ENCODE assay signal across 1 cellular context in the genomic region with DNA sequence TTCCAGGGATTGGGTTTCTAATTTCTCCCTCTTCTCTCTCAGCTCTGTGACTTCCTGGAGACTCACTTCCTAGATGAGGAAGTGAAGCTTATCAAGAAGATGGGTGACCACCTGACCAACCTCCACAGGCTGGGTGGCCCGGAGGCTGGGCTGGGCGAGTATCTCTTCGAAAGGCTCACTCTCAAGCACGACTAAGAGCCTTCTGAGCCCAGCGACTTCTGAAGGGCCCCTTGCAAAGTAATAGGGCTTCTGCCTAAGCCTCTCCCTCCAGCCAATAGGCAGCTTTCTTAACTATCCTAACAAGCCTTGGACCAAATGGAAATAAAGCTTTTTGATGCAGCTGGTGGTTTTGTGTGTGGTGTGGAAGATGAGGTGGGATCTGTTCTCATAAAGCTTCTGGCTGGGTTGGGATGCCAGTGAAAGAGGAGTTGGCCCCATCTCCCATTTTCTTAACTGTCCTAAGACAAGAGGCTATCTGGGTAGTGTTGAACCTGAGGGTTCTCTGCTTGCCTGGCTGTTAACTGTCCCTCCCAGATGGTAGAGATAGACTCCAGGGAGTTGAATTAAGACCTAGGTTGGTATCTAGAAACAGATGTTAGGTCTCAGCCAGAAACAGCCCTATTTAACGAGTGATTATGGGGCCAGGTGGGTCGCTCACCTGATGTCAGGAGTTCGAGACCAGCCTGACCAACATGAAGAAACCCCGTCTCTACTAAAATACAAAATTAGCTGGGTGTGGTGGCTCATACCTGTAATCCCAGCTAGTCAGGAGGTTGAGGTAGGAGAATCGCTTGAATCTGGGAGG.
TF ChIP-seq lines count a peak whose summit lies in the region.

No MANE protein-coding gene starts in this region.

TF ChIP-seq in K562, 482 proteins besides CTCF, POLR2A, EP300 and RAD21 (continued from another document and continues in another):
- TF ChIP-seq, protein P1, sequence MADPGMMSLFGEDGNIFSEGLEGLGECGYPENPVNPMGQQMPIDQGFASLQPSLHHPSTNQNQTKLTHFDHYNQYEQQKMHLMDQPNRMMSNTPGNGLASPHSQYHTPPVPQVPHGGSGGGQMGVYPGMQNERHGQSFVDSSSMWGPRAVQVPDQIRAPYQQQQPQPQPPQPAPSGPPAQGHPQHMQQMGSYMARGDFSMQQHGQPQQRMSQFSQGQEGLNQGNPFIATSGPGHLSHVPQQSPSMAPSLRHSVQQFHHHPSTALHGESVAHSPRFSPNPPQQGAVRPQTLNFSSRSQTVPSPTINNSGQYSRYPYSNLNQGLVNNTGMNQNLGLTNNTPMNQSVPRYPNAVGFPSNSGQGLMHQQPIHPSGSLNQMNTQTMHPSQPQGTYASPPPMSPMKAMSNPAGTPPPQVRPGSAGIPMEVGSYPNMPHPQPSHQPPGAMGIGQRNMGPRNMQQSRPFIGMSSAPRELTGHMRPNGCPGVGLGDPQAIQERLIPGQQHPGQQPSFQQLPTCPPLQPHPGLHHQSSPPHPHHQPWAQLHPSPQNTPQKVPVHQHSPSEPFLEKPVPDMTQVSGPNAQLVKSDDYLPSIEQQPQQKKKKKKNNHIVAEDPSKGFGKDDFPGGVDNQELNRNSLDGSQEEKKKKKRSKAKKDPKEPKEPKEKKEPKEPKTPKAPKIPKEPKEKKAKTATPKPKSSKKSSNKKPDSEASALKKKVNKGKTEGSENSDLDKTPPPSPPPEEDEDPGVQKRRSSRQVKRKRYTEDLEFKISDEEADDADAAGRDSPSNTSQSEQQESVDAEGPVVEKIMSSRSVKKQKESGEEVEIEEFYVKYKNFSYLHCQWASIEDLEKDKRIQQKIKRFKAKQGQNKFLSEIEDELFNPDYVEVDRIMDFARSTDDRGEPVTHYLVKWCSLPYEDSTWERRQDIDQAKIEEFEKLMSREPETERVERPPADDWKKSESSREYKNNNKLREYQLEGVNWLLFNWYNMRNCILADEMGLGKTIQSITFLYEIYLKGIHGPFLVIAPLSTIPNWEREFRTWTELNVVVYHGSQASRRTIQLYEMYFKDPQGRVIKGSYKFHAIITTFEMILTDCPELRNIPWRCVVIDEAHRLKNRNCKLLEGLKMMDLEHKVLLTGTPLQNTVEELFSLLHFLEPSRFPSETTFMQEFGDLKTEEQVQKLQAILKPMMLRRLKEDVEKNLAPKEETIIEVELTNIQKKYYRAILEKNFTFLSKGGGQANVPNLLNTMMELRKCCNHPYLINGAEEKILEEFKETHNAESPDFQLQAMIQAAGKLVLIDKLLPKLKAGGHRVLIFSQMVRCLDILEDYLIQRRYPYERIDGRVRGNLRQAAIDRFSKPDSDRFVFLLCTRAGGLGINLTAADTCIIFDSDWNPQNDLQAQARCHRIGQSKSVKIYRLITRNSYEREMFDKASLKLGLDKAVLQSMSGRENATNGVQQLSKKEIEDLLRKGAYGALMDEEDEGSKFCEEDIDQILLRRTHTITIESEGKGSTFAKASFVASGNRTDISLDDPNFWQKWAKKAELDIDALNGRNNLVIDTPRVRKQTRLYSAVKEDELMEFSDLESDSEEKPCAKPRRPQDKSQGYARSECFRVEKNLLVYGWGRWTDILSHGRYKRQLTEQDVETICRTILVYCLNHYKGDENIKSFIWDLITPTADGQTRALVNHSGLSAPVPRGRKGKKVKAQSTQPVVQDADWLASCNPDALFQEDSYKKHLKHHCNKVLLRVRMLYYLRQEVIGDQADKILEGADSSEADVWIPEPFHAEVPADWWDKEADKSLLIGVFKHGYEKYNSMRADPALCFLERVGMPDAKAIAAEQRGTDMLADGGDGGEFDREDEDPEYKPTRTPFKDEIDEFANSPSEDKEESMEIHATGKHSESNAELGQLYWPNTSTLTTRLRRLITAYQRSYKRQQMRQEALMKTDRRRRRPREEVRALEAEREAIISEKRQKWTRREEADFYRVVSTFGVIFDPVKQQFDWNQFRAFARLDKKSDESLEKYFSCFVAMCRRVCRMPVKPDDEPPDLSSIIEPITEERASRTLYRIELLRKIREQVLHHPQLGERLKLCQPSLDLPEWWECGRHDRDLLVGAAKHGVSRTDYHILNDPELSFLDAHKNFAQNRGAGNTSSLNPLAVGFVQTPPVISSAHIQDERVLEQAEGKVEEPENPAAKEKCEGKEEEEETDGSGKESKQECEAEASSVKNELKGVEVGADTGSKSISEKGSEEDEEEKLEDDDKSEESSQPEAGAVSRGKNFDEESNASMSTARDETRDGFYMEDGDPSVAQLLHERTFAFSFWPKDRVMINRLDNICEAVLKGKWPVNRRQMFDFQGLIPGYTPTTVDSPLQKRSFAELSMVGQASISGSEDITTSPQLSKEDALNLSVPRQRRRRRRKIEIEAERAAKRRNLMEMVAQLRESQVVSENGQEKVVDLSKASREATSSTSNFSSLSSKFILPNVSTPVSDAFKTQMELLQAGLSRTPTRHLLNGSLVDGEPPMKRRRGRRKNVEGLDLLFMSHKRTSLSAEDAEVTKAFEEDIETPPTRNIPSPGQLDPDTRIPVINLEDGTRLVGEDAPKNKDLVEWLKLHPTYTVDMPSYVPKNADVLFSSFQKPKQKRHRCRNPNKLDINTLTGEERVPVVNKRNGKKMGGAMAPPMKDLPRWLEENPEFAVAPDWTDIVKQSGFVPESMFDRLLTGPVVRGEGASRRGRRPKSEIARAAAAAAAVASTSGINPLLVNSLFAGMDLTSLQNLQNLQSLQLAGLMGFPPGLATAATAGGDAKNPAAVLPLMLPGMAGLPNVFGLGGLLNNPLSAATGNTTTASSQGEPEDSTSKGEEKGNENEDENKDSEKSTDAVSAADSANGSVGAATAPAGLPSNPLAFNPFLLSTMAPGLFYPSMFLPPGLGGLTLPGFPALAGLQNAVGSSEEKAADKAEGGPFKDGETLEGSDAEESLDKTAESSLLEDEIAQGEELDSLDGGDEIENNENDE (IDR thresholded peaks at IDR 0.05; ENCODE audit: low read depth, low read length): peak; percentile 39
- TF ChIP-seq POLR2AphosphoS2 (IDR thresholded peaks at IDR 0.05; ENCODE audit: low read length) (peak; percentile 64), ZNF507 (tag; conservative IDR thresholded peaks at IDR 0.05) (no peak), DDX20 (tag; IDR thresholded peaks at IDR 0.05; ENCODE audit: low read depth) (no peak), TAF7 (tag; IDR thresholded peaks at IDR 0.05) (no peak), HDAC2 (IDR thresholded peaks at IDR 0.05) (no peak), SMAD2 (IDR thresholded peaks at IDR 0.05; ENCODE audit: low read depth, low read length) (no peak), KLF10 (CRISPR knock-in tag; IDR thresholded peaks at IDR 0.05) (no peak; the same call in 1 of the 2 replicates), DPF2 (IDR thresholded peaks at IDR 0.05) (no peak), RB1 (IDR thresholded peaks at IDR 0.05; ENCODE audit: low read depth) (peak; percentile 48; the same call in 1 of the 2 replicates), STAG1 (CRISPR knock-in tag; IDR thresholded peaks at IDR 0.05; ENCODE audit: borderline replicate concordance) (no peak), TAF9B (IDR thresholded peaks at IDR 0.05; ENCODE audit: partially characterized antibody) (peak; percentile 24), ZNF444 (CRISPR knock-in tag; IDR thresholded peaks at IDR 0.05) (no peak), HNRNPL (IDR thresholded peaks at IDR 0.05; ENCODE audit: low read depth, low read length) (no peak), PHF8 (IDR thresholded peaks at IDR 0.05; ENCODE audit: borderline replicate concordance, low read length) (no peak), RFX5 (IDR thresholded peaks at IDR 0.05; ENCODE audit: low read depth, low read length) (no peak)
- TF ChIP-seq, protein P2, sequence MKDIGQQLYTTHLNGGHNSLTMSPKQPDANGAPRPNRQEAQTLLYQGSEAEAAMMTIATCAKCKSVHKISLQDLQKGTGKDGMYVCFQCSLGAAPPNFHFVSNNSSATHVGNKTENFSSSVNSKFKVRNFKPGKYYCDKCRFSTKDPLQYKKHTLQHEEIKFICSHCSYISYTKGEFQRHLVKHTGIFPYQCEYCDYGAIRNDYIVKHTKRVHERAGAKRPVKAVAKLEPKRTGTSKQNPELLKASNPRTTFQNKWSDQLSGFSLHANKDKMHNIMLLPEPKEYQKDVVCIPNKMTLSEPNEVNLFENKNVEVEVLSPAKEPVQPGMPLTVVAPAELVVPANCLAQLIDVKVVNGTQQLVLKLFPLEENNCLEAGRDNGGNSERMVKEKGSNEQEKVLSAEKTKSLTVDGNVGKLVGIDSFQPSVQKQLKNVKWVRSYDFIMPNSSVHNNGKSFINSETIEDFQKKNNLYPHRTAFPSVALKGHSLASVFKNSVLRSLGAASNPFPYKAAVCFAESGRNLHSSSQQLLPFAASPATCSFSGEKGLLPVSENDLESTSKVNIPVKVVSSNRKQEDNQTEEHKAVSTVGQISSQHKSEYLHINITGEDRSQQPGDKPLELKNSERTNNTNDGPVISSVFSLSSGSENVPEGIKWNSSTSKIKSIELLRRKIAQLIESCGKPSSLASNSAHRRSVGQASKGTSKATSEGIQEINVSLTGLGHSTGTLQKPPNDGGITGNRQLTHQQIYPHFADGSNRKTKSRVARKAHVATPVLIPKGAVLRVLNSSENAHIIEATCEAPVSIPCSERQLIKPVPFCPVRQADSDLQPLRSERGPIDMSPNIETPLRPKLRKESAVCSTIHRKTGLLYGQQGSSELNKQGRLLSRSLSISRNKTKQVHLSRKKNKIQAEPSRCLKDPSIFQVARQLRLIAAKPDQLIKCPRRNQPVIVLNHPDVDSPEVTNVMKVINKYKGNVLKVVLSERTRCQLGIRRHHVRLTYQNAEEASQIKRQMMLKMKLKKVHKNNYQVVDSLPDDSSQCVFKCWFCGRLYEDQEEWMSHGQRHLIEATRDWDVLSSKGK (CRISPR knock-in tag; IDR thresholded peaks at IDR 0.05): 0 out of 2 replicates have a peak, but pooled peaks have one; percentile 7
- TF ChIP-seq, protein P3, sequence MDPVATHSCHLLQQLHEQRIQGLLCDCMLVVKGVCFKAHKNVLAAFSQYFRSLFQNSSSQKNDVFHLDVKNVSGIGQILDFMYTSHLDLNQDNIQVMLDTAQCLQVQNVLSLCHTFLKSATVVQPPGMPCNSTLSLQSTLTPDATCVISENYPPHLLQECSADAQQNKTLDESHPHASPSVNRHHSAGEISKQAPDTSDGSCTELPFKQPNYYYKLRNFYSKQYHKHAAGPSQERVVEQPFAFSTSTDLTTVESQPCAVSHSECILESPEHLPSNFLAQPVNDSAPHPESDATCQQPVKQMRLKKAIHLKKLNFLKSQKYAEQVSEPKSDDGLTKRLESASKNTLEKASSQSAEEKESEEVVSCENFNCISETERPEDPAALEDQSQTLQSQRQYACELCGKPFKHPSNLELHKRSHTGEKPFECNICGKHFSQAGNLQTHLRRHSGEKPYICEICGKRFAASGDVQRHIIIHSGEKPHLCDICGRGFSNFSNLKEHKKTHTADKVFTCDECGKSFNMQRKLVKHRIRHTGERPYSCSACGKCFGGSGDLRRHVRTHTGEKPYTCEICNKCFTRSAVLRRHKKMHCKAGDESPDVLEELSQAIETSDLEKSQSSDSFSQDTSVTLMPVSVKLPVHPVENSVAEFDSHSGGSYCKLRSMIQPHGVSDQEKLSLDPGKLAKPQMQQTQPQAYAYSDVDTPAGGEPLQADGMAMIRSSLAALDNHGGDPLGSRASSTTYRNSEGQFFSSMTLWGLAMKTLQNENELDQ (CRISPR knock-in tag; IDR thresholded peaks at IDR 0.05; ENCODE audit: borderline replicate concordance): no peak
- TF ChIP-seq, protein P4, sequence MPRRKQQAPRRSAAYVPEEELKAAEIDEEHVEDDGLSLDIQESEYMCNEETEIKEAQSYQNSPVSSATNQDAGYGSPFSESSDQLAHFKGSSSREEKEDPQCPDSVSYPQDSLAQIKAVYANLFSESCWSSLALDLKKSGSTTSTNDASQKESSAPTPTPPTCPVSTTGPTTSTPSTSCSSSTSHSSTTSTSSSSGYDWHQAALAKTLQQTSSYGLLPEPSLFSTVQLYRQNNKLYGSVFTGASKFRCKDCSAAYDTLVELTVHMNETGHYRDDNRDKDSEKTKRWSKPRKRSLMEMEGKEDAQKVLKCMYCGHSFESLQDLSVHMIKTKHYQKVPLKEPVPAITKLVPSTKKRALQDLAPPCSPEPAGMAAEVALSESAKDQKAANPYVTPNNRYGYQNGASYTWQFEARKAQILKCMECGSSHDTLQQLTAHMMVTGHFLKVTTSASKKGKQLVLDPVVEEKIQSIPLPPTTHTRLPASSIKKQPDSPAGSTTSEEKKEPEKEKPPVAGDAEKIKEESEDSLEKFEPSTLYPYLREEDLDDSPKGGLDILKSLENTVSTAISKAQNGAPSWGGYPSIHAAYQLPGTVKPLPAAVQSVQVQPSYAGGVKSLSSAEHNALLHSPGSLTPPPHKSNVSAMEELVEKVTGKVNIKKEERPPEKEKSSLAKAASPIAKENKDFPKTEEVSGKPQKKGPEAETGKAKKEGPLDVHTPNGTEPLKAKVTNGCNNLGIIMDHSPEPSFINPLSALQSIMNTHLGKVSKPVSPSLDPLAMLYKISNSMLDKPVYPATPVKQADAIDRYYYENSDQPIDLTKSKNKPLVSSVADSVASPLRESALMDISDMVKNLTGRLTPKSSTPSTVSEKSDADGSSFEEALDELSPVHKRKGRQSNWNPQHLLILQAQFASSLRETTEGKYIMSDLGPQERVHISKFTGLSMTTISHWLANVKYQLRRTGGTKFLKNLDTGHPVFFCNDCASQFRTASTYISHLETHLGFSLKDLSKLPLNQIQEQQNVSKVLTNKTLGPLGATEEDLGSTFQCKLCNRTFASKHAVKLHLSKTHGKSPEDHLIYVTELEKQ (CRISPR knock-in tag; IDR thresholded peaks at IDR 0.05): no peak
- TF ChIP-seq, protein P5, sequence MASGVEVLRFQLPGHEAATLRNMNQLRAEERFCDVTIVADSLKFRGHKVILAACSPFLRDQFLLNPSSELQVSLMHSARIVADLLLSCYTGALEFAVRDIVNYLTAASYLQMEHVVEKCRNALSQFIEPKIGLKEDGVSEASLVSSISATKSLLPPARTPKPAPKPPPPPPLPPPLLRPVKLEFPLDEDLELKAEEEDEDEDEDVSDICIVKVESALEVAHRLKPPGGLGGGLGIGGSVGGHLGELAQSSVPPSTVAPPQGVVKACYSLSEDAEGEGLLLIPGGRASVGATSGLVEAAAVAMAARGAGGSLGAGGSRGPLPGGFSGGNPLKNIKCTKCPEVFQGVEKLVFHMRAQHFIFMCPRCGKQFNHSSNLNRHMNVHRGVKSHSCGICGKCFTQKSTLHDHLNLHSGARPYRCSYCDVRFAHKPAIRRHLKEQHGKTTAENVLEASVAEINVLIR (CRISPR knock-in tag; IDR thresholded peaks at IDR 0.05): no peak
- TF ChIP-seq, protein P6, sequence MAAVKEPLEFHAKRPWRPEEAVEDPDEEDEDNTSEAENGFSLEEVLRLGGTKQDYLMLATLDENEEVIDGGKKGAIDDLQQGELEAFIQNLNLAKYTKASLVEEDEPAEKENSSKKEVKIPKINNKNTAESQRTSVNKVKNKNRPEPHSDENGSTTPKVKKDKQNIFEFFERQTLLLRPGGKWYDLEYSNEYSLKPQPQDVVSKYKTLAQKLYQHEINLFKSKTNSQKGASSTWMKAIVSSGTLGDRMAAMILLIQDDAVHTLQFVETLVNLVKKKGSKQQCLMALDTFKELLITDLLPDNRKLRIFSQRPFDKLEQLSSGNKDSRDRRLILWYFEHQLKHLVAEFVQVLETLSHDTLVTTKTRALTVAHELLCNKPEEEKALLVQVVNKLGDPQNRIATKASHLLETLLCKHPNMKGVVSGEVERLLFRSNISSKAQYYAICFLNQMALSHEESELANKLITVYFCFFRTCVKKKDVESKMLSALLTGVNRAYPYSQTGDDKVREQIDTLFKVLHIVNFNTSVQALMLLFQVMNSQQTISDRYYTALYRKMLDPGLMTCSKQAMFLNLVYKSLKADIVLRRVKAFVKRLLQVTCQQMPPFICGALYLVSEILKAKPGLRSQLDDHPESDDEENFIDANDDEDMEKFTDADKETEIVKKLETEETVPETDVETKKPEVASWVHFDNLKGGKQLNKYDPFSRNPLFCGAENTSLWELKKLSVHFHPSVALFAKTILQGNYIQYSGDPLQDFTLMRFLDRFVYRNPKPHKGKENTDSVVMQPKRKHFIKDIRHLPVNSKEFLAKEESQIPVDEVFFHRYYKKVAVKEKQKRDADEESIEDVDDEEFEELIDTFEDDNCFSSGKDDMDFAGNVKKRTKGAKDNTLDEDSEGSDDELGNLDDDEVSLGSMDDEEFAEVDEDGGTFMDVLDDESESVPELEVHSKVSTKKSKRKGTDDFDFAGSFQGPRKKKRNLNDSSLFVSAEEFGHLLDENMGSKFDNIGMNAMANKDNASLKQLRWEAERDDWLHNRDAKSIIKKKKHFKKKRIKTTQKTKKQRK (IDR thresholded peaks at IDR 0.05; ENCODE audit: borderline replicate concordance, low read depth, low read length): no peak
